8 cellular contexts compared by ENCODE assay signal in the genomic region with DNA sequence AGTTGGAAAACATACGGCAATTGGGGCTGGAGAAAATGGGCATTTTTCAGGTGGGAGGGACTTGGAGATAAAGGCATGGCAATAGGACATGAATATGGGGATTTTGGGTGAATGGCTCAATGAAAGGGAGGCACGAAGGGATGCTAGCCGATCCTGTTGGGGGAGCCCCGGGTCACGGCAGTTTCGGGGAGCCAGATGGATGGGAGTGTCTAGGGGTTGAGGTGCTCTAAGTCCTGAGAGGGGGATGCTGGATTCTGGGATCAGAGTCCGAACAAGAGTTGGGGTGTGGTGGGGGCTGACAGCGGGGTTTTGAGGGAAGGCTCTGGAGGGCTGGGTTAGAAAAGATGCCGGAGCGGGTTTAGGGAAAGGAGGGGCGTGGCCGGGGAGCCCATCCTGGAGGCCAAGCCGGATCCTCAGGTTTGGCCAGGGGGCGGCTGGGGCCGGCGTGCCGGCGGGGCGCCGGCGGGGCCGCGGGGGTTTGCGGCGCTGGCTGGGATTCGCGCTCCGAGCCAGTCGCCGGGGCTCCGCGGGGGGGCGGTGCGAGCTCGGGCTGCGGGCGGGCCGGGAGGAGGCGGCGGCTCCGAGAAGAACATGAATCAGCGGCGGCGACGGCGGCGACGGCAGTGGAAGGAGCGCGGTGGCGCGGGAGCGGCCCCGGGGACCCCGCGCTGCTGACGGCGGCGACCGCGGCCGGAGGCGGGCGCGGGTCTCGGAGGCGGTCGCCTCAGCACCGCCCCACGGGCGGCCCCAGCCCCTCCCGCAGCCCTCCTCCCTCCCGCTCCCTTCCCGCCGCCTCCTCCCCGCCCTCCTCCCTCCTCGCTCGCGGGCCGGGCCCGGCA. TPM values are rescaled to one million over a fixed set of nuclear protein-coding genes. Genes with fewer than 3 reads are reported as not detected.
A peak's percentile ranks its signal among the peaks of the same experiment; 100 is the strongest.
DNase-seq lines count a peak whose midpoint lies in the region; ATAC-seq and TF ChIP-seq lines count a peak whose summit lies in the region.

A gene (plus strand): TSS at position 813 of the 839 bp plus-strand sequence. CDS start 46 bp downstream, outside the sequence.

- H3K4me3 ChIP-seq in DOHH2 (ENCODE audit: low read length): peak within 1 kb of the TSS; percentile 66
- H3K4me3 ChIP-seq in kidney epithelial cell (ENCODE audit: low read depth, low read length): peak within 1 kb of the TSS; percentile 48

- no peaks in the 10 kb centered on the region for H3K9me3 ChIP-seq in DOHH2 (ENCODE audit: control insufficient read depth, insufficient read depth, low read length)

- peak within 1 kb of the TSS; percentile 81 for H3K4me2 ChIP-seq in DOHH2 (ENCODE audit: low read length)

- H3K27me3 ChIP-seq in DOHH2 (ENCODE audit: control insufficient read depth, low read length): peaks cover 28% of the 10 kb centered on the region
- no peaks in the 10 kb centered on the region for H3K27me3 ChIP-seq in kidney epithelial cell (ENCODE audit: control insufficient read depth, insufficient read depth, low read length)

- H3K36me3 ChIP-seq in DOHH2 (ENCODE audit: control insufficient read depth, low read length) (no peaks in the 10 kb centered on the region), kidney epithelial cell (ENCODE audit: control insufficient read depth, insufficient read depth, low read length) (no peaks in the 10 kb centered on the region)

- TF ChIP-seq RAD21 in Ishikawa (IDR thresholded peaks at IDR 0.05; ENCODE audit: low read depth): no peak

- H3K9me2 ChIP-seq in DOHH2 (replicated peaks; ENCODE audit: control insufficient read depth, low read length): no peaks in the 10 kb centered on the region

- ATAC-seq in GM18858 (IDR thresholded peaks at IDR 0.05; ENCODE audit: unreplicated experiment): no peak

- H3K79me2 ChIP-seq in DOHH2 (ENCODE audit: control insufficient read depth, low read length): no peaks in the 10 kb centered on the region

- no peaks in the 10 kb centered on the region for H4K20me1 ChIP-seq in DOHH2 (ENCODE audit: control insufficient read depth, insufficient read depth, low read depth, low read length)

- H3K27ac ChIP-seq in DOHH2 (ENCODE audit: low read depth, low read length) (no peak within 1 kb of the TSS), caudate nucleus (ENCODE audit: low read depth, low read length) (peak within 1 kb of the TSS; percentile 89)

- TF ChIP-seq CTCF in DOHH2 (IDR thresholded peaks at IDR 0.05; ENCODE audit: low read depth, low read length, poor library complexity, severe bottlenecking) (no peak), kidney epithelial cell (IDR thresholded peaks at IDR 0.05; ENCODE audit: insufficient read depth, low read length, poor library complexity, severe bottlenecking) (no peak)

- H3K4me1 ChIP-seq in DOHH2 (ENCODE audit: control insufficient read depth, low read length): peaks cover 46% of the 10 kb centered on the region

- no peak for TF ChIP-seq EP300 in Ishikawa (IDR thresholded peaks at IDR 0.05; ENCODE audit: borderline replicate concordance)

- H3F3A ChIP-seq in DOHH2 (ENCODE audit: control insufficient read depth, insufficient read depth): peaks cover 22% of the 10 kb centered on the region

- peak; percentile 74 for DNase-seq in activated CD4-positive, CD25-positive, alpha-beta regulatory T cell treated with anti-CD3 and anti-CD28 coated beads, Interleukin-2, amount 50 U/mL, for 72 hours
- peak in 55 of 61 donors; percentile 26 to 93 (median 74) for DNase-seq in caudate nucleus (lab: John Stamatoyannopoulos, UW)
- DNase-seq in kidney epithelial cell (ENCODE audit: low read depth): no peak
- peak; percentile 53 to 64 for DNase-seq in stimulated activated CD4-positive, alpha-beta T cell treated with anti-CD3 and anti-CD28 coated beads, Interleukin-15, amount 100 ng/mL, for 1 hour (ENCODE audit: low read depth in 1 of 2, low spot score in 1 of 2)
- DNase-seq in NCI-H2029 (lab: John Stamatoyannopoulos, UW): no peak

TF ChIP-seq in Ishikawa, 13 proteins besides CTCF, POLR2A, EP300 and RAD21:
- TF ChIP-seq YY1 (IDR thresholded peaks at IDR 0.05; ENCODE audit: low read depth): no peak; the same call in 1 of the 2 replicates
- TF ChIP-seq, protein P1, sequence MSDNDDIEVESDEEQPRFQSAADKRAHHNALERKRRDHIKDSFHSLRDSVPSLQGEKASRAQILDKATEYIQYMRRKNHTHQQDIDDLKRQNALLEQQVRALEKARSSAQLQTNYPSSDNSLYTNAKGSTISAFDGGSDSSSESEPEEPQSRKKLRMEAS (IDR thresholded peaks at IDR 0.05): peak; percentile 28; the same call in 1 of the 2 replicates

RNA-seq across cellular contexts. Expression of the gene that starts here (rescaled TPM):
- 5.2 and 10.7 TPM in 2 replicates for total RNA-seq in kidney epithelial cell

Comparison
In these comparisons a context has a peak if more than half of its experiments do, and no peak if none do; other contexts are left out.
1. DNase-seq: peak in activated CD4-positive, CD25-positive, alpha-beta regulatory T cell treated with anti-CD3 and anti-CD28 coated beads, Interleukin-2, amount 50 U/mL, for 72 hours (single experiment), caudate nucleus (55 of 61) and stimulated activated CD4-positive, alpha-beta T cell treated with anti-CD3 and anti-CD28 coated beads, Interleukin-15, amount 100 ng/mL, for 1 hour (2 of 2); none in kidney epithelial cell (single experiment) and NCI-H2029 (single experiment).